ENCODE assay signal across 11 cellular contexts in the genomic region with DNA sequence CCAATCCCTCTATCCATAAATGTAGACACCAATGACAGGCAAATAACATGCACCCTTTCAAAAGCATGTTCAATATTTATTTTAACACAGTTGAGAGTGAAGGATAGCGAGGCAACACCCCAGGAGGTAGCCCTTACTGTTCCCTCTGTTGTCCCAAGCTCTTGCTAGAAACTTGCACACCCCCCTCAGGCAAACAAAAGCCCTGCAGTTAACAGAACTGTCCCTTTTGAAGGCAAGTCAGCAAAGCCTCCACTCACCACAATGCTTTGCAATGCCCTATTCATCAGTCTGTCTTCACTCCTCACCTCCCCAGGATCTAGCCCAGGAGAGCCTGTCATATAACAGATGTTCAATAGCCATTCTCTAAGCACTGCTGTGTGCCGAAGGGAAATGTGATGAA. TPM values are rescaled to one million over a fixed set of nuclear protein-coding genes. Genes with fewer than 3 reads are reported as not detected.
DNase-seq lines count a peak whose midpoint lies in the region; TF ChIP-seq lines count a peak whose summit lies in the region.
"Had no signal": no experiment of that assay in that cellular context is flagged by ENCODE, and none has a peak within 500 bp of the region (broad histone marks: within the 10 kb centered on the region; RNA-seq: fewer than 3 reads in every experiment).

No MANE protein-coding gene starts in this region.

- DNase-seq in SKM-1 treated with dmso at 0.1 percent for 144 hours (lab: John Stamatoyannopoulos, UW; ENCODE audit: unreplicated experiment) (peak; percentile 8), SKM-1 (lab: John Stamatoyannopoulos, UW; ENCODE audit: unreplicated experiment) (no peak), KBM-7 (peak; percentile 12), astrocyte of the hippocampus (ENCODE audit: low read depth, low spot score) (peak; percentile 6), osteocyte (ENCODE audit: extremely low spot score, unreplicated experiment) (no peak), GM20000 (ENCODE audit: low spot score) (no peak)
- no peak for DNase-seq in activated CD4-positive, CD25-positive, alpha-beta regulatory T cell treated with anti-CD3 and anti-CD28 coated beads, Interleukin-2, amount 50 U/mL, for 72 hours
- no peak for DNase-seq in activated T-cell treated with anti-CD3 and anti-CD28 coated beads, Interleukin-2, amount 50 U/mL, for 24 hours
- DNase-seq: activated T-cell treated with anti-CD3 and anti-CD28 coated beads, Interleukin-2, amount 50 U/mL, for 48 hours; heart left ventricle; NCI-H2029 treated with DMSO at 0.1 percent for 48 hours had no signal

- in situ Hi-C loops in KBM-7 (cut with MboI; ENCODE audit: low pct_unique_long_range_greater_than_20kb, low sequenced_read_pairs): no loop called here

- H3K27me3 Mint-ChIP-seq in osteocyte (ENCODE audit: unreplicated experiment): peaks cover 19% of the 10 kb centered on the region
- no peaks in the 10 kb centered on the region for H3K27me3 Mint-ChIP-seq in activated T-cell treated with anti-CD3 and anti-CD28 coated beads, Interleukin-2, amount 50 U/mL, for 24 hours

- TF ChIP-seq CTCF in osteocyte (IDR thresholded peaks at IDR 0.05) (peak; percentile 23), GM20000 (IDR thresholded peaks at IDR 0.05; ENCODE audit: extremely low read depth, missing control alignments) (no peak)

- no peak overlapping the region for H3K27ac Mint-ChIP-seq in osteocyte (ENCODE audit: unreplicated experiment)
- H3K27ac Mint-ChIP-seq in activated T-cell treated with anti-CD3 and anti-CD28 coated beads, Interleukin-2, amount 50 U/mL, for 24 hours: no peak overlapping the region

- no peaks in the 10 kb centered on the region for H3K36me3 Mint-ChIP-seq in osteocyte (ENCODE audit: unreplicated experiment)
- peaks cover 9% of the 10 kb centered on the region for H3K36me3 Mint-ChIP-seq in activated T-cell treated with anti-CD3 and anti-CD28 coated beads, Interleukin-2, amount 50 U/mL, for 24 hours (ENCODE audit: low read depth)

- H3K4me3 Mint-ChIP-seq in osteocyte (ENCODE audit: unreplicated experiment): no peak overlapping the region
- no peak overlapping the region for H3K4me3 Mint-ChIP-seq in activated T-cell treated with anti-CD3 and anti-CD28 coated beads, Interleukin-2, amount 50 U/mL, for 24 hours

- H3K9me3 Mint-ChIP-seq in osteocyte (ENCODE audit: unreplicated experiment): no peaks in the 10 kb centered on the region
- H3K9me3 Mint-ChIP-seq in activated T-cell treated with anti-CD3 and anti-CD28 coated beads, Interleukin-2, amount 50 U/mL, for 24 hours: no peaks in the 10 kb centered on the region

- peaks cover 13% of the 10 kb centered on the region for H3K4me1 Mint-ChIP-seq in osteocyte (ENCODE audit: unreplicated experiment)
- peaks cover 13% of the 10 kb centered on the region for H3K4me1 Mint-ChIP-seq in activated T-cell treated with anti-CD3 and anti-CD28 coated beads, Interleukin-2, amount 50 U/mL, for 24 hours (ENCODE audit: low read depth)

RNA-seq across cellular contexts. Expression of a gene that starts 3.5 kb away (rescaled TPM):
- total RNA-seq in osteocyte: 19.7 and 23.0 TPM in 2 replicates

RNA-seq across cellular contexts. Expression of a gene that starts 44.3 kb away (rescaled TPM):
- 19.4 and 20.3 TPM in 2 replicates for total RNA-seq in osteocyte

Comparison
In these comparisons a context has a peak if more than half of its experiments do, and no peak if none do; other contexts are left out.
1. DNase-seq: peak in SKM-1 treated with dmso at 0.1 percent for 144 hours (single experiment), KBM-7 (single experiment) and astrocyte of the hippocampus (single experiment); none in SKM-1 (single experiment), osteocyte (single experiment), activated CD4-positive, CD25-positive, alpha-beta regulatory T cell treated with anti-CD3 and anti-CD28 coated beads, Interleukin-2, amount 50 U/mL, for 72 hours (single experiment), activated T-cell treated with anti-CD3 and anti-CD28 coated beads, Interleukin-2, amount 50 U/mL, for 24 hours (single experiment) and GM20000 (single experiment).